11 cellular contexts compared by ENCODE assay signal in the genomic region with DNA sequence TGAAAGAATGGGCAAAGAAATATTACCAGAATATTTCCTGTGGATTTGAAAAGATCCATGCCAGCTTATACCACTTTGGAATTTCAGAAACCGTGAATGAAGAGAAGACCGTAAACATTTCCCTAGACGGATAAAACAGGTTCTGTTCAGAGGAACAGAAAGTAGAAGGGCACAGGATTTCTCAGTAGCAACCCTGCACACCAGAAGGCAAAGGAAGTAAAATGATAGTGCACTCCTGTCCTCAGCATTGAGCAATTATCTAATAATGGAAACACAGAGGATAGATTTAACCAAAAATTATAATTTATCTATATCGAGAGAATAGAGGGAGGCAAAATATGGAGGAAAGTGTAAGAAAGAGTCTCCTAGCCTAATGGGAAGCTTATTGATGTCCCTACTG.
DNase-seq lines count a peak whose midpoint lies in the region; ATAC-seq, FAIRE-seq and TF ChIP-seq lines count a peak whose summit lies in the region.
"Had no signal": no experiment of that assay in that cellular context is flagged by ENCODE, and none has a peak within 500 bp of the region (broad histone marks: within the 10 kb centered on the region; RNA-seq: fewer than 3 reads in every experiment).

No MANE protein-coding gene starts in this region.

- WGBS in pancreas, 2 donors = 9 to 11% methylated on average over 4 of the region's 4 CpGs

- H3K36me3 ChIP-seq in duodenal mucosa (ENCODE audit: control insufficient read depth in 1 of 2, insufficient read depth in 2 of 2, low read length in 2 of 2) (no peaks in the 10 kb centered on the region), pancreas (no peaks in the 10 kb centered on the region)
- H3K36me3 ChIP-seq: cardiac muscle cell had no signal

- intact Hi-C loops in pancreas (cut with DNase I) = no loop called here
- intact Hi-C loops in sciatic nerve (cut with DNase I) = no loop called here

- peaks cover 5 to 6% of the 10 kb centered on the region in 2 donors for H3K9me3 ChIP-seq in duodenal mucosa (ENCODE audit: control insufficient read depth in 1 of 2, low read length in 2 of 2)
- H3K9me3 ChIP-seq in pancreas = no peaks in the 10 kb centered on the region

- H3K4me3 ChIP-seq in duodenal mucosa (ENCODE audit: low read depth in 1 of 2, low read length in 2 of 2) (peak overlapping the region; percentile 7 to 51), pancreas (peak overlapping the region in 1 of 4 donors; percentile 16)
- H3K4me3 ChIP-seq: cardiac muscle cell had no signal

- TF ChIP-seq CTCF in pancreas (IDR thresholded peaks at IDR 0.05) = no peak

- peak overlapping the region; percentile 8 to 44 for H3K9ac ChIP-seq in duodenal mucosa (ENCODE audit: low read depth in 1 of 2, low read length in 2 of 2)

- FAIRE-seq in pancreas (lab: Jason Lieb, UNC) = no peak
- FAIRE-seq: GM12892, islet of Langerhans, TTC549 had no signal

- H3K4me1 ChIP-seq in duodenal mucosa (ENCODE audit: control insufficient read depth in 1 of 2, insufficient read depth in 2 of 2, low read length in 2 of 2) (peaks cover 47 to 56% of the 10 kb centered on the region in 2 donors), pancreas (peaks cover 19 to 40% (median 36%) of the 10 kb centered on the region in 3 donors)

- peak; percentile 23 for DNase-seq in ELR (ENCODE audit: low read depth)
- DNase-seq in NOMO-1 treated with DMSO at 0.1 percent for 48 hours (lab: John Stamatoyannopoulos, UW; ENCODE audit: unreplicated experiment) = peak; percentile 55
- DNase-seq in pancreas = no peak
- no peak for DNase-seq in activated CD4-positive, CD25-positive, alpha-beta regulatory T cell treated with anti-CD3 and anti-CD28 coated beads, Interleukin-2, amount 50 U/mL, for 72 hours
- DNase-seq in sciatic nerve (ENCODE audit: low spot score) = no peak

- ATAC-seq in pancreas (peak in 3 of 4 donors; percentile 1 to 26 (median 15)), HG03139 (IDR thresholded peaks at IDR 0.05; ENCODE audit: unreplicated experiment) (no peak), sciatic nerve (no peak)

- H3K27ac ChIP-seq in duodenal mucosa (ENCODE audit: low read depth, low read length) = peak overlapping the region; percentile 72
- peak overlapping the region; percentile 46 to 88 (median 76) for H3K27ac ChIP-seq in pancreas
- H3K27ac ChIP-seq: cardiac muscle cell had no signal

- H3K27me3 ChIP-seq in duodenal mucosa (ENCODE audit: control insufficient read depth in 1 of 2, insufficient read depth in 2 of 2, low read length in 2 of 2) = no peaks in the 10 kb centered on the region
- no peaks in the 10 kb centered on the region for H3K27me3 ChIP-seq in pancreas
- H3K27me3 ChIP-seq: cardiac muscle cell had no signal

Comparison
In these comparisons a context has a peak if more than half of its experiments do, and no peak if none do; other contexts are left out.
1. DNase-seq: peak in ELR (single experiment) and NOMO-1 treated with DMSO at 0.1 percent for 48 hours (single experiment); none in pancreas (0 of 6), activated CD4-positive, CD25-positive, alpha-beta regulatory T cell treated with anti-CD3 and anti-CD28 coated beads, Interleukin-2, amount 50 U/mL, for 72 hours (single experiment) and sciatic nerve (single experiment).
2. ATAC-seq: peak in pancreas (3 of 4); none in HG03139 (single experiment) and sciatic nerve (single experiment).